In genomic region chr6:98323605-98324004, GRCh38 we compare ENCODE assay signal across 11 cellular contexts.
DNase-seq lines count a peak whose midpoint lies in the region; ATAC-seq and TF ChIP-seq lines count a peak whose summit lies in the region.
"Had no signal": no experiment of that assay in that cellular context is flagged by ENCODE, and none has a peak within 500 bp of the region (broad histone marks: within the 10 kb centered on the region; RNA-seq: fewer than 3 reads in every experiment).

No MANE protein-coding gene starts in this region.

- H3K4me1 ChIP-seq in foreskin keratinocyte = no peaks in the 10 kb centered on the region

- no peak for TF ChIP-seq CTCF in foreskin keratinocyte (conservative IDR thresholded peaks at IDR 0.05)

- H3K27me3 ChIP-seq in foreskin keratinocyte = no peaks in the 10 kb centered on the region

- DNase-seq in NCI-H1105 (lab: John Stamatoyannopoulos, UW) (no peak), foreskin keratinocyte (no peak), cerebellum (ENCODE audit: low spot score) (no peak), HCEC 1CT (no peak)
- DNase-seq: Kasumi-1; stimulated activated naive CD4-positive, alpha-beta T cell treated with Interleukin-2 at 50 U/mL for 16 hours had no signal

- no peak overlapping the region for H3K27ac ChIP-seq in foreskin keratinocyte

- peak; percentile 94 for ATAC-seq in GM18861 (IDR thresholded peaks at IDR 0.05; ENCODE audit: unreplicated experiment)
- peak; percentile 61 for ATAC-seq in GM21526 (IDR thresholded peaks at IDR 0.05; ENCODE audit: low FRiP score, unreplicated experiment)
- ATAC-seq in HG03039 (IDR thresholded peaks at IDR 0.05; ENCODE audit: unreplicated experiment) = peak; percentile 90
- peak; percentile 82 for ATAC-seq in HG03575 (IDR thresholded peaks at IDR 0.05; ENCODE audit: extremely low read depth, insufficient number of reproducible peaks, low FRiP score, unreplicated experiment)
- ATAC-seq in foreskin keratinocyte = no peak
- ATAC-seq: activated CD4-positive, CD25-positive, alpha-beta regulatory T cell treated with anti-CD3 and anti-CD28 coated beads, Interleukin-2, amount 50 U/mL, for 24 hours had no signal
